11 cellular contexts compared by ENCODE assay signal in the genomic region with DNA sequence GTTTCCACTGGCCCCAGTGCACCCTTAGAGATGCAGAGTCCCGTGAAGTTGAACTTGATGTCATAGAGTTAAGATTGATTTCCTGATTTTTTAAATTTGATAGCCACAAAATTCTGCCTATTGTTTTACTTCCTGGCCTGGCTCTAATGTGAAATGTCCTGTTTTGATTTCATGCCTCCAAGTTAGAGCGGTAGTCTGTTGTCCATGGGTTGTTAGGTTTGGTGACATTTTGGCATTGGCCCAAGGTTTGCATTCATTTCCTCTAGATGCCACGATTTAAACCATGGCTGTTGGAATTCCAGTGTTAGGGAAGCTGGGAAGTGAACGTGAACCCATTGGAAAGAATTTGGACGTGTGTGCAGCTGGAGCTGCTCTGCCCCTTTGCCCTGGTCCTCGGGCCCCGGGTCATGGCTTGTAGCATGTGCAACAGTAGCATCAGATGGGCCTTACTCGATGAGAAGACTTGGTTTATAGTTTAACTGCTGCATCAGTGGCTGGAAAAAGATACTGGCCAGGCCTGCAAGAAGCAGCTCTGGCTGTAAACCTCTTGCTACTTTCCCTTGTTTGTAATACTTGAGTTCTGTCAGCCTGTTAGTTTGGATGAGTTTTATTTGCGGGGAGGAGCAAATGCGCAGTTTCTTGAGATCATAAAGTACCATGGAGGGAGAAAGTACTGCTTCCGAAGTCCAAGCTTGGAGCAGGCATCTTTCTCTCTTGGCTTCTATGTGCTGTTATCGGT.
DNase-seq lines count a peak whose midpoint lies in the region; ATAC-seq lines count a peak whose summit lies in the region.
"Had no signal": no experiment of that assay in that cellular context is flagged by ENCODE, and none has a peak within 500 bp of the region (broad histone marks: within the 10 kb centered on the region; RNA-seq: fewer than 3 reads in every experiment).

No MANE protein-coding gene starts in this region.

- peak overlapping the region; percentile 65 for H3K4me3 Mint-ChIP-seq in activated CD4-positive, alpha-beta T cell treated with anti-CD3 and anti-CD28 coated beads for 36 hours
- peak overlapping the region; percentile 73 for H3K4me3 Mint-ChIP-seq in activated T-helper 1 cell treated with anti-CD3 and anti-CD28 coated beads, Interleukin-12 subunit alpha, Interleukin-12 subunit beta, Interleukin-2, Interleukin-4 antibody, amounts not matched to agents 30 ng/mL and 10 ng/mL and 1 ng/mL, durations not matched to agents 14 hours and 24 hours and 36 hours
- peak overlapping the region; percentile 62 for H3K4me3 Mint-ChIP-seq in stimulated activated effector memory CD8-positive, alpha-beta T cell treated with anti-CD3 and anti-CD28 coated beads, Interleukin-12 subunit alpha, Interleukin-12 subunit beta, amount 100 ng/mL, for 72 hours
- H3K4me3 Mint-ChIP-seq: activated naive CD4-positive, alpha-beta T cell treated with anti-CD3 and anti-CD28 coated beads for 36 hours had no signal

- no peak overlapping the region for H3K27ac ChIP-seq in iPS-18a (ENCODE audit: low read length)
- H3K27ac ChIP-seq: SK-N-MC had no signal

- H3K4me3 ChIP-seq in iPS-18a (ENCODE audit: low read length): peak overlapping the region; percentile 0

- CTCF ChIA-PET in activated CD4-positive, alpha-beta T cell treated with anti-CD3 and anti-CD28 coated beads for 36 hours (lab: Charles Lee): no interaction called here

- no peaks in the 10 kb centered on the region for H3K9me3 Mint-ChIP-seq in activated CD4-positive, alpha-beta T cell treated with anti-CD3 and anti-CD28 coated beads for 36 hours (ENCODE audit: low read depth)
- H3K9me3 Mint-ChIP-seq in activated T-helper 1 cell treated with anti-CD3 and anti-CD28 coated beads, Interleukin-12 subunit alpha, Interleukin-12 subunit beta, Interleukin-2, Interleukin-4 antibody, amounts not matched to agents 30 ng/mL and 10 ng/mL and 1 ng/mL, durations not matched to agents 14 hours and 24 hours and 36 hours: peaks cover 7% of the 10 kb centered on the region
- no peaks in the 10 kb centered on the region for H3K9me3 Mint-ChIP-seq in stimulated activated effector memory CD8-positive, alpha-beta T cell treated with anti-CD3 and anti-CD28 coated beads, Interleukin-12 subunit alpha, Interleukin-12 subunit beta, amount 100 ng/mL, for 72 hours
- H3K9me3 Mint-ChIP-seq: activated naive CD4-positive, alpha-beta T cell treated with anti-CD3 and anti-CD28 coated beads for 36 hours had no signal

- intact Hi-C loops in activated CD4-positive, alpha-beta T cell treated with anti-CD3 and anti-CD28 coated beads for 36 hours (cut with DNase I, micrococcal nuclease): no loop called here
- intact Hi-C loops in activated T-helper 1 cell treated with anti-CD3 and anti-CD28 coated beads, Interleukin-12 subunit alpha, Interleukin-12 subunit beta, Interleukin-2, Interleukin-4 antibody, amounts not matched to agents 30 ng/mL and 10 ng/mL and 1 ng/mL, durations not matched to agents 14 hours and 24 hours and 36 hours (cut with micrococcal nuclease): no loop called here

- H3K4me1 ChIP-seq in iPS-18a (ENCODE audit: control insufficient read depth, low read depth, low read length): peaks cover 30% of the 10 kb centered on the region

- no peak for DNase-seq in activated CD4-positive, alpha-beta T cell treated with anti-CD3 and anti-CD28 coated beads for 36 hours
- no peak for DNase-seq in activated CD4-positive, alpha-beta T cell treated with anti-CD3 and anti-CD28 coated beads, Interleukin-2, amount 50 U/mL, for 1 hour
- no peak for DNase-seq in activated T-helper 1 cell treated with anti-CD3 and anti-CD28 coated beads, Interleukin-12 subunit alpha, Interleukin-12 subunit beta, Interleukin-2, Interleukin-4 antibody, amounts not matched to agents 30 ng/mL and 10 ng/mL and 1 ng/mL, durations not matched to agents 14 hours and 24 hours and 36 hours (ENCODE audit: low spot score)
- DNase-seq in stimulated activated effector memory CD8-positive, alpha-beta T cell treated with anti-CD3 and anti-CD28 coated beads, Interleukin-12 subunit alpha, Interleukin-12 subunit beta, amount 100 ng/mL, for 72 hours (ENCODE audit: low spot score in 2 of 2): no peak
- no peak for DNase-seq in NCI-H1417 (lab: John Stamatoyannopoulos, UW)
- DNase-seq in NCI-H526 (lab: John Stamatoyannopoulos, UW): no peak
- DNase-seq in NCI-H1092 treated with DMSO at 0.1 percent for 48 hours (lab: John Stamatoyannopoulos, UW): no peak
- DNase-seq: activated naive CD4-positive, alpha-beta T cell treated with anti-CD3 and anti-CD28 coated beads for 36 hours; NCI-H146 had no signal

- peaks cover 28% of the 10 kb centered on the region for H3K36me3 Mint-ChIP-seq in activated CD4-positive, alpha-beta T cell treated with anti-CD3 and anti-CD28 coated beads for 36 hours (ENCODE audit: low read depth)
- peaks cover 64% of the 10 kb centered on the region for H3K36me3 Mint-ChIP-seq in activated T-helper 1 cell treated with anti-CD3 and anti-CD28 coated beads, Interleukin-12 subunit alpha, Interleukin-12 subunit beta, Interleukin-2, Interleukin-4 antibody, amounts not matched to agents 30 ng/mL and 10 ng/mL and 1 ng/mL, durations not matched to agents 14 hours and 24 hours and 36 hours (ENCODE audit: low read depth)
- H3K36me3 Mint-ChIP-seq in stimulated activated effector memory CD8-positive, alpha-beta T cell treated with anti-CD3 and anti-CD28 coated beads, Interleukin-12 subunit alpha, Interleukin-12 subunit beta, amount 100 ng/mL, for 72 hours: peaks cover 7% of the 10 kb centered on the region

- no peak overlapping the region for H3K9ac ChIP-seq in iPS-18a (ENCODE audit: low read length)

- no peaks in the 10 kb centered on the region for H3K9me3 ChIP-seq in iPS-18a (ENCODE audit: control insufficient read depth, low read depth, low read length)

- peak overlapping the region; percentile 92 for H3K27ac Mint-ChIP-seq in activated CD4-positive, alpha-beta T cell treated with anti-CD3 and anti-CD28 coated beads for 36 hours
- peak overlapping the region; percentile 29 for H3K27ac Mint-ChIP-seq in activated T-helper 1 cell treated with anti-CD3 and anti-CD28 coated beads, Interleukin-12 subunit alpha, Interleukin-12 subunit beta, Interleukin-2, Interleukin-4 antibody, amounts not matched to agents 30 ng/mL and 10 ng/mL and 1 ng/mL, durations not matched to agents 14 hours and 24 hours and 36 hours
- H3K27ac Mint-ChIP-seq in stimulated activated effector memory CD8-positive, alpha-beta T cell treated with anti-CD3 and anti-CD28 coated beads, Interleukin-12 subunit alpha, Interleukin-12 subunit beta, amount 100 ng/mL, for 72 hours: peak overlapping the region; percentile 87
- H3K27ac Mint-ChIP-seq: activated naive CD4-positive, alpha-beta T cell treated with anti-CD3 and anti-CD28 coated beads for 36 hours had no signal

- peaks cover 28% of the 10 kb centered on the region for H3K4me1 Mint-ChIP-seq in activated CD4-positive, alpha-beta T cell treated with anti-CD3 and anti-CD28 coated beads for 36 hours
- H3K4me1 Mint-ChIP-seq in activated T-helper 1 cell treated with anti-CD3 and anti-CD28 coated beads, Interleukin-12 subunit alpha, Interleukin-12 subunit beta, Interleukin-2, Interleukin-4 antibody, amounts not matched to agents 30 ng/mL and 10 ng/mL and 1 ng/mL, durations not matched to agents 14 hours and 24 hours and 36 hours (ENCODE audit: low read depth): peaks cover 60% of the 10 kb centered on the region
- peaks cover 26% of the 10 kb centered on the region for H3K4me1 Mint-ChIP-seq in stimulated activated effector memory CD8-positive, alpha-beta T cell treated with anti-CD3 and anti-CD28 coated beads, Interleukin-12 subunit alpha, Interleukin-12 subunit beta, amount 100 ng/mL, for 72 hours

- H3K27me3 ChIP-seq in iPS-18a (ENCODE audit: control insufficient read depth, insufficient read depth, low read length): no peaks in the 10 kb centered on the region

- POLR2A ChIA-PET in activated CD4-positive, alpha-beta T cell treated with anti-CD3 and anti-CD28 coated beads for 36 hours (lab: Charles Lee): no interaction called here

- no peak for ATAC-seq in activated CD4-positive, alpha-beta T cell treated with anti-CD3 and anti-CD28 coated beads for 36 hours
- no peak for ATAC-seq in stimulated activated effector memory CD8-positive, alpha-beta T cell treated with anti-CD3 and anti-CD28 coated beads, Interleukin-12 subunit alpha, Interleukin-12 subunit beta, amount 100 ng/mL, for 72 hours

- no peaks in the 10 kb centered on the region for H3K27me3 Mint-ChIP-seq in activated CD4-positive, alpha-beta T cell treated with anti-CD3 and anti-CD28 coated beads for 36 hours
- H3K27me3 Mint-ChIP-seq in activated T-helper 1 cell treated with anti-CD3 and anti-CD28 coated beads, Interleukin-12 subunit alpha, Interleukin-12 subunit beta, Interleukin-2, Interleukin-4 antibody, amounts not matched to agents 30 ng/mL and 10 ng/mL and 1 ng/mL, durations not matched to agents 14 hours and 24 hours and 36 hours (ENCODE audit: insufficient read depth): no peaks in the 10 kb centered on the region

- peaks cover 3% of the 10 kb centered on the region for H3K36me3 ChIP-seq in iPS-18a (ENCODE audit: control insufficient read depth, low read depth, low read length)

Comparison
In these comparisons a context has a peak if more than half of its experiments do, and no peak if none do; other contexts are left out.
1. H3K27ac Mint-ChIP-seq: peak in every context shown above with its lines; median percentile 92 in activated CD4-positive, alpha-beta T cell treated with anti-CD3 and anti-CD28 coated beads for 36 hours; 87 in stimulated activated effector memory CD8-positive, alpha-beta T cell treated with anti-CD3 and anti-CD28 coated beads, Interleukin-12 subunit alpha, Interleukin-12 subunit beta, amount 100 ng/mL, for 72 hours; 29 in activated T-helper 1 cell treated with anti-CD3 and anti-CD28 coated beads, Interleukin-12 subunit alpha, Interleukin-12 subunit beta, Interleukin-2, Interleukin-4 antibody, amounts not matched to agents 30 ng/mL and 10 ng/mL and 1 ng/mL, durations not matched to agents 14 hours and 24 hours and 36 hours.